13 cellular contexts compared by ENCODE assay signal in genomic region chr15:40344217-40344616, GRCh38. TPM values are rescaled to one million over a fixed set of nuclear protein-coding genes. Genes with fewer than 3 reads are reported as not detected.
DNase-seq lines count a peak whose midpoint lies in the region; ATAC-seq and TF ChIP-seq lines count a peak whose summit lies in the region.
"Had no signal": no experiment of that assay in that cellular context is flagged by ENCODE, and none has a peak within 500 bp of the region (broad histone marks: within the 10 kb centered on the region; RNA-seq: fewer than 3 reads in every experiment).

No MANE protein-coding gene starts in this region.

- peaks cover 41% of the 10 kb centered on the region for H3F3A ChIP-seq in SK-N-SH (replicated peaks; ENCODE audit: insufficient read depth)

- TF ChIP-seq POLR2A in gastroesophageal sphincter (IDR thresholded peaks at IDR 0.05) (no peak), thyroid gland (IDR thresholded peaks at IDR 0.05) (no peak)

- H3K9me3 ChIP-seq in SK-N-SH (no peaks in the 10 kb centered on the region), ascending aorta (no peaks in the 10 kb centered on the region), gastroesophageal sphincter (no peaks in the 10 kb centered on the region), thyroid gland (no peaks in the 10 kb centered on the region), T-helper 17 cell (ENCODE audit: control insufficient read depth, low read length, poor library complexity, severe bottlenecking) (no peaks in the 10 kb centered on the region)
- H3K9me3 ChIP-seq: gastrocnemius medialis had no signal

- H3K4me1 ChIP-seq in SK-N-SH (ENCODE audit: control insufficient read depth in 1 of 2, insufficient read depth in 2 of 2, low read depth in 1 of 2, low read length in 1 of 2) = peaks cover 36 to 39% of the 10 kb centered on the region in 2 experiments; a peak in 3 of 4 replicates
- peaks cover 24 to 49% of the 10 kb centered on the region in 2 donors for H3K4me1 ChIP-seq in ascending aorta
- peaks cover 0 to 59% (median 29%) of the 10 kb centered on the region in 3 donors for H3K4me1 ChIP-seq in gastroesophageal sphincter
- peaks cover 55 to 74% of the 10 kb centered on the region in 2 donors for H3K4me1 ChIP-seq in thyroid gland

- intact Hi-C loops in ascending aorta (cut with DNase I) (loop anchor here (2.0 to 5.0 kb wide), 3 partner anchors 63 to 223 kb away; partner anchors contain the start of genes CCDC32, IVD and RPUSD2), thyroid gland (cut with DNase I) (no loop called here)

- no peaks in the 10 kb centered on the region for H3K9me2 ChIP-seq in SK-N-SH

- peak overlapping the region; percentile 79 for H3K9ac ChIP-seq in SK-N-SH

- POLR2A ChIA-PET in SK-N-SH (lab: Yijun Ruan, JAX) = interaction anchor here (1.1 to 1.2 kb wide), 2 partner anchors 11 to 78 kb away, joined by 3 read pairs; no protein-coding TSS in a partner anchor

- no peak overlapping the region for H3K27ac Mint-ChIP-seq in T-helper 17 cell
- H3K27ac Mint-ChIP-seq: activated T-helper 1 cell treated with anti-CD3 and anti-CD28 coated beads, Interleukin-12 subunit alpha, Interleukin-12 subunit beta, Interleukin-2, Interleukin-4 antibody, amounts not matched to agents 30 ng/mL and 10 ng/mL and 1 ng/mL, durations not matched to agents 14 hours and 24 hours and 36 hours had no signal

- H2AFZ ChIP-seq in SK-N-SH (ENCODE audit: low read depth) = no peak overlapping the region; the same call in 1 of the 2 replicates

- no peak for TF ChIP-seq RAD21 in SK-N-SH (IDR thresholded peaks at IDR 0.05; ENCODE audit: low read length)

- H3K79me2 ChIP-seq in SK-N-SH (ENCODE audit: insufficient read depth) = peaks cover 21% of the 10 kb centered on the region

- ATAC-seq in SK-N-SH treated with all-trans-retinoic acid at 6 μM for 48 hours (no peak), gastroesophageal sphincter (no peak), T-helper 17 cell (no peak)
- ATAC-seq: gastrocnemius medialis had no signal

- TF ChIP-seq EP300 in SK-N-SH (IDR thresholded peaks at IDR 0.05; ENCODE audit: borderline replicate concordance in 1 of 2, low read depth in 1 of 2, low read length in 1 of 2) (no peak), gastroesophageal sphincter (IDR thresholded peaks at IDR 0.05) (no peak)

- CTCF ChIA-PET in SK-N-SH (lab: Yijun Ruan, JAX) = interaction anchor here (0.6 to 70.6 kb wide), 22 partner anchors 3 to 163 kb away, joined by 3 to 2194 read pairs (median 7); partner anchors contain the start of genes ANKRD63, BAHD1, CCDC9B and DISP2

- H3K4me1 Mint-ChIP-seq in T-helper 17 cell = peaks cover 6% of the 10 kb centered on the region

- peak overlapping the region; percentile 57 for H3K4me2 ChIP-seq in SK-N-SH

- no peaks in the 10 kb centered on the region for H3K27me3 Mint-ChIP-seq in T-helper 17 cell

- WGBS in SK-N-SH (ENCODE audit: low lambda C conversion rate) = 20% methylated on average over 3 of the region's 6 CpGs
- WGBS in gastroesophageal sphincter (ENCODE audit: low coverage in 1 of 2), 2 donors = 50% methylated on average over 2 of the region's 6 CpGs; no CpG with 5 or more reads in 1 of the 2 donors
- WGBS in thyroid gland, 2 donors = 39 to 52% methylated on average over 4 to 6 of the region's 6 CpGs

- TF ChIP-seq CTCF in SK-N-SH (IDR thresholded peaks at IDR 0.05) = no peak
- TF ChIP-seq CTCF in ascending aorta (IDR thresholded peaks at IDR 0.05) = no peak
- no peak for TF ChIP-seq CTCF in gastroesophageal sphincter (IDR thresholded peaks at IDR 0.05)
- no peak for TF ChIP-seq CTCF in thyroid gland (IDR thresholded peaks at IDR 0.05)
- no peak for TF ChIP-seq CTCF in GM10266 (IDR thresholded peaks at IDR 0.05; ENCODE audit: control insufficient read depth, insufficient read depth, low read depth, missing control alignments)

- no peaks in the 10 kb centered on the region for H3K36me3 ChIP-seq in SK-N-SH (replicated peaks in 1 of 2; ENCODE audit: control insufficient read depth in 1 of 2, insufficient read depth in 2 of 2, low read length in 1 of 2)
- no peaks in the 10 kb centered on the region for H3K36me3 ChIP-seq in ascending aorta
- H3K36me3 ChIP-seq in gastroesophageal sphincter = no peaks in the 10 kb centered on the region
- H3K36me3 ChIP-seq in thyroid gland = no peaks in the 10 kb centered on the region
- H3K36me3 ChIP-seq: gastrocnemius medialis had no signal

- H3K4me3 ChIP-seq in SK-N-SH (ENCODE audit: low read depth in 2 of 2, low read length in 1 of 2) (no peak overlapping the region; a peak in 1 of 4 replicates), ascending aorta (no peak overlapping the region), gastroesophageal sphincter (no peak overlapping the region), thyroid gland (replicated peaks in 1 of 3) (no peak overlapping the region)
- H3K4me3 ChIP-seq: gastrocnemius medialis had no signal

- H3K27me3 ChIP-seq in SK-N-SH (ENCODE audit: insufficient read depth) = no peaks in the 10 kb centered on the region
- H3K27me3 ChIP-seq in ascending aorta = no peaks in the 10 kb centered on the region
- no peaks in the 10 kb centered on the region for H3K27me3 ChIP-seq in gastroesophageal sphincter
- H3K27me3 ChIP-seq in thyroid gland = no peaks in the 10 kb centered on the region
- H3K27me3 ChIP-seq: gastrocnemius medialis had no signal

- H4K20me1 ChIP-seq in SK-N-SH (ENCODE audit: insufficient read depth) = no peaks in the 10 kb centered on the region

- H3K36me3 Mint-ChIP-seq in T-helper 17 cell (ENCODE audit: low read depth) = no peaks in the 10 kb centered on the region
- H3K36me3 Mint-ChIP-seq: mesothelial cell of epicardium had no signal

- H3K27ac ChIP-seq in SK-N-SH (ENCODE audit: low read depth in 2 of 2, low read length in 1 of 2) (peak overlapping the region in 1 of 2 experiments; percentile 98; a peak in 2 of 4 replicates), ascending aorta (peak overlapping the region; percentile 98 to 99), gastroesophageal sphincter (peak overlapping the region in 3 of 4 donors; percentile 70 to 98 (median 98)), thyroid gland (peak overlapping the region; percentile 82 to 90 (median 89))
- H3K27ac ChIP-seq: 22Rv1 had no signal

- no peak overlapping the region for H3K4me3 Mint-ChIP-seq in T-helper 17 cell
- H3K4me3 Mint-ChIP-seq: activated T-helper 1 cell treated with anti-CD3 and anti-CD28 coated beads, Interleukin-12 subunit alpha, Interleukin-12 subunit beta, Interleukin-2, Interleukin-4 antibody, amounts not matched to agents 30 ng/mL and 10 ng/mL and 1 ng/mL, durations not matched to agents 14 hours and 24 hours and 36 hours; mesothelial cell of epicardium had no signal

- DNase-seq in SK-N-SH (no peak), ascending aorta (ENCODE audit: low spot score in 2 of 2) (no peak), thyroid gland (no peak), T-helper 17 cell (no peak), CD1c-positive myeloid dendritic cell (ENCODE audit: extremely low spot score) (no peak), GM10266 (ENCODE audit: extremely low spot score) (no peak)

TF ChIP-seq in SK-N-SH, 30 proteins besides CTCF, POLR2A, EP300 and RAD21:
- TF ChIP-seq GABPA (IDR thresholded peaks at IDR 0.05; ENCODE audit: low read depth) = no peak

RNA-seq across cellular contexts. Expression of gene CCDC9B, which starts 3.5 kb away (rescaled TPM):
- 13.7 and 14.2 TPM in 2 replicates for polyA plus RNA-seq in SK-N-SH (2012; rRNA removed)
- polyA plus RNA-seq in SK-N-SH (2012; cell fraction: cytosol; rRNA removed) = 10.4 and 12.0 TPM in 2 replicates
- 82.8 and 92.4 TPM in 2 replicates for polyA plus RNA-seq in SK-N-SH (2012; cell fraction: nucleus; rRNA removed)
- 55.8 TPM for total RNA-seq in ascending aorta
- total RNA-seq in gastroesophageal sphincter = 100 to 1,000 TPM in 1 of 4 donors, 10 to 100 TPM in 3; 28.0 to 105 (median 66.7) TPM
- 100 to 1,000 TPM in 2 of 4 donors, 10 to 100 TPM in 2; 54.2 to 126 (median 97.5) TPM for total RNA-seq in thyroid gland
- 1 to 10 TPM; 4.1 to 5.3 TPM for total RNA-seq in T-helper 17 cell

RNA-seq across cellular contexts. Expression of gene PHGR1, which starts 6.6 kb away (rescaled TPM):
- polyA plus RNA-seq in SK-N-SH (2012; rRNA removed) = not detected in 2 replicates
- not detected in 2 replicates for polyA plus RNA-seq in SK-N-SH (2012; cell fraction: cytosol; rRNA removed)
- polyA plus RNA-seq in SK-N-SH (2012; cell fraction: nucleus; rRNA removed) = not detected in 2 replicates
- total RNA-seq in ascending aorta (not detected), gastroesophageal sphincter (not detected), thyroid gland (not detected), T-helper 17 cell (not detected)
- total RNA-seq: activated T-helper 1 cell treated with anti-CD3 and anti-CD28 coated beads, Interleukin-12 subunit alpha, Interleukin-12 subunit beta, Interleukin-2, Interleukin-4 antibody, amounts not matched to agents 30 ng/mL and 10 ng/mL and 1 ng/mL, durations not matched to agents 14 hours and 24 hours and 36 hours; mesothelial cell of epicardium; omental fat pad had no signal

RNA-seq across cellular contexts. Expression of gene DISP2, which starts 13.8 kb away (rescaled TPM):
- 0.08 and 0.12 TPM in 2 replicates for polyA plus RNA-seq in SK-N-SH (2012; rRNA removed)
- polyA plus RNA-seq in SK-N-SH (2012; cell fraction: cytosol; rRNA removed) = 0.09 and 0.26 TPM in 2 replicates
- 0.14 and 0.33 TPM in 2 replicates for polyA plus RNA-seq in SK-N-SH (2012; cell fraction: nucleus; rRNA removed)
- total RNA-seq in ascending aorta = 0.32 TPM
- under 1 TPM; 0.07 to 0.19 (median 0.15) TPM for total RNA-seq in gastroesophageal sphincter
- total RNA-seq in thyroid gland = 1 to 10 TPM in 3 of 4 donors, under 1 TPM in 1; 0.81 to 5.9 (median 3.6) TPM
- total RNA-seq in T-helper 17 cell = under 1 TPM; 0.02 to 0.03 TPM

RNA-seq across cellular contexts. Expression of gene INAFM2, which starts 20.7 kb away (rescaled TPM):
- polyA plus RNA-seq in SK-N-SH (2012; rRNA removed) = 7.8 and 9.8 TPM in 2 replicates
- polyA plus RNA-seq in SK-N-SH (2012; cell fraction: cytosol; rRNA removed) = 10.2 and 10.7 TPM in 2 replicates
- polyA plus RNA-seq in SK-N-SH (2012; cell fraction: nucleus; rRNA removed) = 8.0 and 11.1 TPM in 2 replicates
- total RNA-seq in ascending aorta = 69.8 TPM
- total RNA-seq in gastroesophageal sphincter = 10 to 100 TPM; 27.3 to 66.6 (median 37.5) TPM
- total RNA-seq in thyroid gland = 10 to 100 TPM; 47.5 to 86.9 (median 63.8) TPM
- 10 to 100 TPM in 1 of 2 donors, 1 to 10 TPM in 1; 9.2 to 48.3 TPM for total RNA-seq in T-helper 17 cell

RNA-seq across cellular contexts. Expression of gene PLCB2, which starts 36.5 kb away (rescaled TPM):
- 0.15 TPM in 2 replicates for polyA plus RNA-seq in SK-N-SH (2012; rRNA removed)
- 0.10 and 0.12 TPM in 2 replicates for polyA plus RNA-seq in SK-N-SH (2012; cell fraction: cytosol; rRNA removed)
- 0.44 and 0.59 TPM in 2 replicates for polyA plus RNA-seq in SK-N-SH (2012; cell fraction: nucleus; rRNA removed)
- total RNA-seq in ascending aorta = 6.9 TPM
- total RNA-seq in gastroesophageal sphincter = 10 to 100 TPM in 2 of 4 donors, 1 to 10 TPM in 2; 1.5 to 13.5 (median 8.8) TPM
- 1 to 10 TPM; 1.7 to 7.2 (median 4.1) TPM for total RNA-seq in thyroid gland
- 100 to 1,000 TPM; 228 to 238 TPM for total RNA-seq in T-helper 17 cell
